ENCODE assay signal across 11 cellular contexts in genomic region chrX:274904-275475, GRCh38. TPM values are rescaled to one million over a fixed set of nuclear protein-coding genes. Genes with fewer than 3 reads are reported as not detected.
DNase-seq lines count a peak whose midpoint lies in the region; ATAC-seq and TF ChIP-seq lines count a peak whose summit lies in the region.
"Had no signal": no experiment of that assay in that cellular context is flagged by ENCODE, and none has a peak within 500 bp of the region (broad histone marks: within the 10 kb centered on the region; RNA-seq: fewer than 3 reads in every experiment).

No MANE protein-coding gene starts in this region.

- DNase-seq in stimulated activated naive CD8-positive, alpha-beta T cell treated with anti-CD3 and anti-CD28 coated beads, Interleukin-15, Interleukin-2, amounts not matched to agents 100 U/mL and 50 U/mL, for 24 hours: no peak
- peak; percentile 23 for DNase-seq in endothelial cell (ENCODE audit: low spot score)
- DNase-seq in stimulated activated naive CD4-positive, alpha-beta T cell treated with Interleukin-2 at 50 U/mL for 16 hours (lab: John Stamatoyannopoulos, UW): no peak
- no peak for DNase-seq in activated effector memory CD4-positive, alpha-beta T cell treated with Interleukin-2 at 50 U/mL for 16 hours
- no peak for DNase-seq in amniotic stem cell (lab: John Stamatoyannopoulos, UW)
- DNase-seq in pons (ENCODE audit: low spot score): no peak
- DNase-seq: NCI-H187, T-helper 2 cell had no signal

- H3K27me3 ChIP-seq in mononuclear cell (ENCODE audit: insufficient read depth, low read length): no peaks in the 10 kb centered on the region

- no peak for ATAC-seq in stimulated activated naive CD8-positive, alpha-beta T cell treated with anti-CD3 and anti-CD28 coated beads, Interleukin-15, Interleukin-2, amounts not matched to agents 100 U/mL and 50 U/mL, for 24 hours

- no peaks in the 10 kb centered on the region for H3K9me3 ChIP-seq in mononuclear cell (ENCODE audit: low read depth, low read length)

- H3K4me1 Mint-ChIP-seq in stimulated activated naive CD8-positive, alpha-beta T cell treated with anti-CD3 and anti-CD28 coated beads, Interleukin-15, Interleukin-2, amounts not matched to agents 100 ng/mL and 50 ng/mL, for 24 hours (ENCODE audit: low read depth): peaks cover 17% of the 10 kb centered on the region
- peaks cover 11% of the 10 kb centered on the region for H3K4me1 Mint-ChIP-seq in endothelial cell (ENCODE audit: unreplicated experiment)

- H3K27me3 Mint-ChIP-seq in stimulated activated naive CD8-positive, alpha-beta T cell treated with anti-CD3 and anti-CD28 coated beads, Interleukin-15, Interleukin-2, amounts not matched to agents 100 ng/mL and 50 ng/mL, for 24 hours: no peaks in the 10 kb centered on the region
- peaks cover 20% of the 10 kb centered on the region for H3K27me3 Mint-ChIP-seq in endothelial cell (ENCODE audit: unreplicated experiment)

- no peak overlapping the region for H3K27ac Mint-ChIP-seq in stimulated activated naive CD8-positive, alpha-beta T cell treated with anti-CD3 and anti-CD28 coated beads, Interleukin-15, Interleukin-2, amounts not matched to agents 100 ng/mL and 50 ng/mL, for 24 hours
- H3K27ac Mint-ChIP-seq in endothelial cell (ENCODE audit: unreplicated experiment): no peak overlapping the region

- no peaks in the 10 kb centered on the region for H3K9me3 Mint-ChIP-seq in stimulated activated naive CD8-positive, alpha-beta T cell treated with anti-CD3 and anti-CD28 coated beads, Interleukin-15, Interleukin-2, amounts not matched to agents 100 ng/mL and 50 ng/mL, for 24 hours
- H3K9me3 Mint-ChIP-seq in endothelial cell (ENCODE audit: unreplicated experiment): no peaks in the 10 kb centered on the region

- H3K4me3 ChIP-seq in mononuclear cell (ENCODE audit: low read length): peak overlapping the region; percentile 54
- H3K4me3 ChIP-seq: cardiac muscle cell had no signal

- H3K36me3 Mint-ChIP-seq in stimulated activated naive CD8-positive, alpha-beta T cell treated with anti-CD3 and anti-CD28 coated beads, Interleukin-15, Interleukin-2, amounts not matched to agents 100 ng/mL and 50 ng/mL, for 24 hours (ENCODE audit: low read depth): no peaks in the 10 kb centered on the region
- H3K36me3 Mint-ChIP-seq in endothelial cell (ENCODE audit: low read depth, unreplicated experiment): peaks cover 5% of the 10 kb centered on the region

- peaks cover 19% of the 10 kb centered on the region for H3K4me1 ChIP-seq in mononuclear cell (ENCODE audit: insufficient read depth, low read length)

- H3K4me3 Mint-ChIP-seq in stimulated activated naive CD8-positive, alpha-beta T cell treated with anti-CD3 and anti-CD28 coated beads, Interleukin-15, Interleukin-2, amounts not matched to agents 100 ng/mL and 50 ng/mL, for 24 hours: peak overlapping the region; percentile 20
- H3K4me3 Mint-ChIP-seq in endothelial cell (ENCODE audit: unreplicated experiment): no peak overlapping the region

- TF ChIP-seq CTCF in endothelial cell (IDR thresholded peaks at IDR 0.05; ENCODE audit: unreplicated experiment): no peak

RNA-seq across cellular contexts. Expression of gene PLCXD1, which starts 6.2 kb away (rescaled TPM):
- total RNA-seq in endothelial cell (ENCODE audit: unreplicated experiment) (21.7 TPM), mononuclear cell (6.9 TPM)

RNA-seq across cellular contexts. Expression of gene GTPBP6, which starts 43.6 kb away (rescaled TPM):
- 47.2 TPM for total RNA-seq in endothelial cell (ENCODE audit: unreplicated experiment)
- 27.4 TPM for total RNA-seq in mononuclear cell
